In genomic region chr1:158189637-158190036, GRCh38 we compare ENCODE assay signal across 9 cellular contexts. TPM values are rescaled to one million over a fixed set of nuclear protein-coding genes. Genes with fewer than 3 reads are reported as not detected.
"Had no signal": no experiment of that assay in that cellular context is flagged by ENCODE, and none has a peak within 500 bp of the region (broad histone marks: within the 10 kb centered on the region; RNA-seq: fewer than 3 reads in every experiment).

No MANE protein-coding gene starts in this region.

- H3K4me2 ChIP-seq: KMS-11 had no signal

- H3K9ac ChIP-seq: KMS-11 had no signal

- H3K9me3 Mint-ChIP-seq: H9 had no signal

- H3K27ac Mint-ChIP-seq: H9 had no signal

- DNase-seq: GOT3, H9, HCEC 1CT, IMR-90, KBM-7 had no signal

- H3K27ac ChIP-seq: KMS-11 had no signal

- FAIRE-seq: H54, HTR-8/SVneo had no signal

- H3K4me3 Mint-ChIP-seq: H9 had no signal

RNA-seq across cellular contexts. Expression of gene CD1D, which starts 8.9 kb away (rescaled TPM):
- total RNA-seq: HT-29, IMR-90 had no signal
- polyA plus RNA-seq: IMR-90 had no signal
